Comparison of ENCODE assay signal across 8 cellular contexts in genomic region chr15:76235186-76235826, GRCh38.
DNase-seq lines count a peak whose midpoint lies in the region; ATAC-seq and TF ChIP-seq lines count a peak whose summit lies in the region.

No MANE protein-coding gene starts in this region.

- H3K4me1 ChIP-seq in lower lobe of right lung: no peaks in the 10 kb centered on the region

- TF ChIP-seq CTCF in GM12872 (IDR thresholded peaks at IDR 0.05; ENCODE audit: insufficient read depth, low read depth, low read length) (peak; percentile 40), brain microvascular endothelial cell (IDR thresholded peaks at IDR 0.05; ENCODE audit: low read depth, low read length, missing control alignments) (peak; percentile 44), lower lobe of right lung (IDR thresholded peaks at IDR 0.05) (peak; percentile 51)

- no peaks in the 10 kb centered on the region for H3K9me3 ChIP-seq in lower lobe of right lung

- intact Hi-C loops in lower lobe of right lung (cut with DNase I): no loop called here

- no peaks in the 10 kb centered on the region for H3K27me3 ChIP-seq in brain microvascular endothelial cell (replicated peaks)
- H3K27me3 ChIP-seq in lower lobe of right lung (ENCODE audit: low read depth): no peaks in the 10 kb centered on the region

- peak; percentile 32 for DNase-seq in AG08396 (ENCODE audit: low spot score)
- DNase-seq in NCI-H446 treated with DMSO at 0.1 percent for 48 hours (lab: John Stamatoyannopoulos, UW): peak; percentile 16
- no peak for DNase-seq in brain microvascular endothelial cell
- DNase-seq in lower lobe of right lung: no peak

- H3K4me3 ChIP-seq in brain microvascular endothelial cell (ENCODE audit: low read depth, low read length): no peak overlapping the region
- no peak overlapping the region for H3K4me3 ChIP-seq in lower lobe of right lung

- in situ Hi-C loops in brain microvascular endothelial cell (cut with HindIII; ENCODE audit: low pct_ligation_motif_present, low sequenced_read_pairs): no loop called here

- ATAC-seq in lower lobe of right lung (peak; percentile 41 to 52), GM21825 (IDR thresholded peaks at IDR 0.05; ENCODE audit: unreplicated experiment) (no peak), HG03378 (IDR thresholded peaks at IDR 0.05; ENCODE audit: unreplicated experiment) (no peak), GM18502 (IDR thresholded peaks at IDR 0.05; ENCODE audit: poor library complexity, unreplicated experiment) (no peak)

- H3K36me3 ChIP-seq in brain microvascular endothelial cell (replicated peaks) (peaks cover 5% of the 10 kb centered on the region), lower lobe of right lung (peaks cover 3% of the 10 kb centered on the region)

- H3K27ac ChIP-seq in brain microvascular endothelial cell (no peak overlapping the region), lower lobe of right lung (no peak overlapping the region)

Comparison
In these comparisons a context has a peak if more than half of its experiments do, and no peak if none do; other contexts are left out.
1. DNase-seq: peak in AG08396 (single experiment) and NCI-H446 treated with DMSO at 0.1 percent for 48 hours (single experiment); none in brain microvascular endothelial cell (single experiment) and lower lobe of right lung (single experiment).
2. ATAC-seq: peak in lower lobe of right lung (2 of 2); none in GM21825 (single experiment), HG03378 (single experiment) and GM18502 (single experiment).
3. Peak in every context shown above with its lines, with median percentiles within 50 percentile points of each other: CTCF ChIP-seq.